In the genomic region with DNA sequence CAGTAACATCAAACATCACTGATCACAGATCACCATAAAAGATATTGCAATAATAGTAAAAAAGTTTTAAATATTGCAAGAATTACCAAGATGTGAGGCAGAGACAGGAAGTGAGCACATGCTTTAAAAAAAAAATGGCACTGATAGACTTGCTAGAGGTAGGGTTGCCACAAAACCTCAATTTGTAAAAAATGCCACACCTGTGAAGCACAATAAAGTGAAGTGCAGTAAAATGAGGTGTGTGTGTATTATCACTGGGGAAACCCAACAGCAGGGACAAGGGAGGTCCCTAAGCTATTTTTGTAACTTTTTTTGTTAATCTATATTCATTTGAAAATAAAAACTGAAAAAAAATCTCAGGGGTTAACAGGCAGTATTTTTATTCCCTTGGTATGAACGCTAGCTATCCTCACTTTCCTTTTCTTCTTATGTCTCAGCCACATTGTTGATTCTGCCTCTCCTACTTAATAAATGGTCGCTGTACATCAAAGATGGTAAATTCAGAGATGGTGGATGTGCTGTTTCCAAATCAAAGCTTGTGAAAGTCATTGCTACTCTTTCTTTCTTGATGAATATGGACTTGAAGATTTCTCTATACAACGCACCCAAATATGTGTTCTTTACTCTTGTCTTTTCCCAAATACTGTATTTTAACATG, we compare ENCODE assay signal across 15 cellular contexts. TPM values are rescaled to one million over a fixed set of nuclear protein-coding genes. Genes with fewer than 3 reads are reported as not detected.
DNase-seq lines count a peak whose midpoint lies in the region; ATAC-seq lines count a peak whose summit lies in the region.
"Had no signal": no experiment of that assay in that cellular context is flagged by ENCODE, and none has a peak within 500 bp of the region (broad histone marks: within the 10 kb centered on the region; RNA-seq: fewer than 3 reads in every experiment).

No MANE protein-coding gene starts in this region.

- H3K9me3 Mint-ChIP-seq in activated naive CD4-positive, alpha-beta T cell treated with anti-CD3 and anti-CD28 coated beads for 36 hours, result no peaks in the 10 kb centered on the region
- H3K9me3 Mint-ChIP-seq in activated naive CD8-positive, alpha-beta T cell treated with anti-CD3 and anti-CD28 coated beads, Interleukin-2, amount 10 ng/mL, durations not matched to agents 7 days and 5 days, result peaks cover 11% of the 10 kb centered on the region
- peaks cover 6 to 10% of the 10 kb centered on the region in 2 donors for H3K9me3 Mint-ChIP-seq in stimulated activated naive CD8-positive, alpha-beta T cell treated with anti-CD3 and anti-CD28 coated beads, Interleukin-15, amount 100 ng/mL, for 72 hours

- CTCF ChIA-PET in activated naive CD4-positive, alpha-beta T cell treated with anti-CD3 and anti-CD28 coated beads for 36 hours (lab: Charles Lee), result interaction anchor here (0.6 to 1.2 kb wide), 3 partner anchors 10 to 25 kb away, joined by 3 to 4 read pairs (median 4); no protein-coding TSS in a partner anchor

- no peak overlapping the region for H3K9ac ChIP-seq in mesendoderm (ENCODE audit: low read length)
- H3K9ac ChIP-seq: parathyroid adenoma had no signal

- no peak overlapping the region for H3K23ac ChIP-seq in mesendoderm (ENCODE audit: low read length)

- H3K4me2 ChIP-seq in mesendoderm (ENCODE audit: low read length), result no peak overlapping the region

- H3K4me3 Mint-ChIP-seq in activated naive CD4-positive, alpha-beta T cell treated with anti-CD3 and anti-CD28 coated beads for 36 hours, result no peak overlapping the region
- H3K4me3 Mint-ChIP-seq in activated naive CD8-positive, alpha-beta T cell treated with anti-CD3 and anti-CD28 coated beads, Interleukin-2, amount 10 ng/mL, durations not matched to agents 7 days and 5 days, result peak overlapping the region; percentile 70
- peak overlapping the region; percentile 49 to 64 for H3K4me3 Mint-ChIP-seq in stimulated activated naive CD8-positive, alpha-beta T cell treated with anti-CD3 and anti-CD28 coated beads, Interleukin-15, amount 100 ng/mL, for 72 hours

- H3K56ac ChIP-seq in mesendoderm (ENCODE audit: low read length), result no peak overlapping the region

- no peak overlapping the region for H4K8ac ChIP-seq in mesendoderm (ENCODE audit: low read depth, low read length)

- no peak overlapping the region for H3K18ac ChIP-seq in mesendoderm (ENCODE audit: low read length)

- H3K79me2 ChIP-seq in mesendoderm (ENCODE audit: control insufficient read depth, insufficient read depth, low read length), result no peaks in the 10 kb centered on the region
- H3K79me2 ChIP-seq: parathyroid adenoma had no signal

- H3K79me1 ChIP-seq in mesendoderm (ENCODE audit: low read length), result no peaks in the 10 kb centered on the region

- peak; percentile 28 for ATAC-seq in HG03442 (IDR thresholded peaks at IDR 0.05; ENCODE audit: unreplicated experiment)
- ATAC-seq in activated naive CD8-positive, alpha-beta T cell treated with anti-CD3 and anti-CD28 coated beads, Interleukin-2, amount 10 ng/mL, durations not matched to agents 7 days and 5 days (ENCODE audit: low read depth), result peak; percentile 81
- peak; percentile 84 for ATAC-seq in stimulated activated naive CD8-positive, alpha-beta T cell treated with anti-CD3 and anti-CD28 coated beads, Interleukin-15, amount 100 ng/mL, for 72 hours

- no peak overlapping the region for H2BK15ac ChIP-seq in mesendoderm (replicated peaks; ENCODE audit: low read depth)

- no peaks in the 10 kb centered on the region for H3K4me1 ChIP-seq in mesendoderm (ENCODE audit: control insufficient read depth, low read depth, low read length)
- H3K4me1 ChIP-seq: parathyroid adenoma had no signal

- POLR2A ChIA-PET in activated naive CD8-positive, alpha-beta T cell treated with anti-CD3 and anti-CD28 coated beads, Interleukin-2, amount 10 ng/mL, durations not matched to agents 7 days and 5 days (lab: Charles Lee), result interaction anchor here (1.0 to 1.2 kb wide), 3 partner anchors 11 to 261 kb away, joined by 3 read pairs; a partner anchor contains a TSS

- intact Hi-C loops in activated naive CD4-positive, alpha-beta T cell treated with anti-CD3 and anti-CD28 coated beads for 36 hours (cut with micrococcal nuclease), result loop anchor here (1.0 to 5.0 kb wide), 6 partner anchors 11 to 552 kb away; a partner anchor contains a TSS

- no peak overlapping the region for H3K4me3 ChIP-seq in mesendoderm (ENCODE audit: low read length)

- H3K27ac Mint-ChIP-seq in activated naive CD4-positive, alpha-beta T cell treated with anti-CD3 and anti-CD28 coated beads for 36 hours, result peak overlapping the region; percentile 7
- peak overlapping the region; percentile 86 for H3K27ac Mint-ChIP-seq in activated naive CD8-positive, alpha-beta T cell treated with anti-CD3 and anti-CD28 coated beads, Interleukin-2, amount 10 ng/mL, durations not matched to agents 7 days and 5 days
- peak overlapping the region; percentile 82 to 93 for H3K27ac Mint-ChIP-seq in stimulated activated naive CD8-positive, alpha-beta T cell treated with anti-CD3 and anti-CD28 coated beads, Interleukin-15, amount 100 ng/mL, for 72 hours

- no peaks in the 10 kb centered on the region for H3K36me3 Mint-ChIP-seq in activated naive CD4-positive, alpha-beta T cell treated with anti-CD3 and anti-CD28 coated beads for 36 hours (ENCODE audit: low read depth)
- peaks cover 15% of the 10 kb centered on the region for H3K36me3 Mint-ChIP-seq in activated naive CD8-positive, alpha-beta T cell treated with anti-CD3 and anti-CD28 coated beads, Interleukin-2, amount 10 ng/mL, durations not matched to agents 7 days and 5 days

- H3K27me3 Mint-ChIP-seq in activated naive CD4-positive, alpha-beta T cell treated with anti-CD3 and anti-CD28 coated beads for 36 hours (ENCODE audit: low read depth), result peaks cover 5% of the 10 kb centered on the region
- no peaks in the 10 kb centered on the region for H3K27me3 Mint-ChIP-seq in activated naive CD8-positive, alpha-beta T cell treated with anti-CD3 and anti-CD28 coated beads, Interleukin-2, amount 10 ng/mL, durations not matched to agents 7 days and 5 days
- H3K27me3 Mint-ChIP-seq in stimulated activated naive CD8-positive, alpha-beta T cell treated with anti-CD3 and anti-CD28 coated beads, Interleukin-15, amount 100 ng/mL, for 72 hours, result no peaks in the 10 kb centered on the region

- peaks cover 16% of the 10 kb centered on the region for H3K4me1 Mint-ChIP-seq in activated naive CD4-positive, alpha-beta T cell treated with anti-CD3 and anti-CD28 coated beads for 36 hours (ENCODE audit: low read depth)
- H3K4me1 Mint-ChIP-seq in activated naive CD8-positive, alpha-beta T cell treated with anti-CD3 and anti-CD28 coated beads, Interleukin-2, amount 10 ng/mL, durations not matched to agents 7 days and 5 days, result peaks cover 36% of the 10 kb centered on the region
- peaks cover 71% of the 10 kb centered on the region for H3K4me1 Mint-ChIP-seq in stimulated activated naive CD8-positive, alpha-beta T cell treated with anti-CD3 and anti-CD28 coated beads, Interleukin-15, amount 100 ng/mL, for 72 hours

- no peak overlapping the region for H3K4ac ChIP-seq in mesendoderm (ENCODE audit: low read depth, low read length)

- no peak overlapping the region for H4K5ac ChIP-seq in mesendoderm (ENCODE audit: low read length)

- no peak overlapping the region for H2BK120ac ChIP-seq in mesendoderm (ENCODE audit: low read depth, low read length)

- WGBS in mesendoderm (ENCODE audit: extremely low coverage, insufficient coverage, low lambda C conversion rate), result no CpG with 5 or more reads among the region's 3 CpGs

- no peak for DNase-seq in activated naive CD4-positive, alpha-beta T cell treated with anti-CD3 and anti-CD28 coated beads for 36 hours
- DNase-seq in activated naive CD4-positive, alpha-beta T cell treated with Interleukin-2 at 50 U/mL for 16 hours, result no peak
- DNase-seq in activated naive CD8-positive, alpha-beta T cell treated with anti-CD3 and anti-CD28 coated beads, Interleukin-2, amount 10 ng/mL, durations not matched to agents 7 days and 5 days, result no peak
- DNase-seq in stimulated activated naive CD8-positive, alpha-beta T cell treated with anti-CD3 and anti-CD28 coated beads, Interleukin-15, amount 100 ng/mL, for 72 hours, result peak in 1 of 2 donors; percentile 28
- no peak for DNase-seq in NCI-H774 (lab: John Stamatoyannopoulos, UW)
- DNase-seq in mesendoderm, result no peak
- no peak for DNase-seq in iPS-NIHi7 (ENCODE audit: extremely low spot score)
- DNase-seq: activated CD8-positive, alpha-beta memory T cell treated with anti-CD3 and anti-CD28 coated beads for 24 hours; EL; KG1; NCI-H1092; NCI-H82 had no signal

- H3K27me3 ChIP-seq in mesendoderm (ENCODE audit: insufficient read depth, low read length, poor library complexity), result no peaks in the 10 kb centered on the region

- no peak overlapping the region for H3K27ac ChIP-seq in mesendoderm (ENCODE audit: low read depth, low read length)
- H3K27ac ChIP-seq: parathyroid adenoma had no signal

- no peaks in the 10 kb centered on the region for H3K36me3 ChIP-seq in mesendoderm (ENCODE audit: control insufficient read depth, insufficient read depth, low read length)

- H2BK5ac ChIP-seq in mesendoderm (ENCODE audit: low read length), result no peak overlapping the region

- H2AK5ac ChIP-seq in mesendoderm (ENCODE audit: low read length), result no peak overlapping the region

RNA-seq across cellular contexts. Expression of a gene that starts 14.0 kb away (rescaled TPM):
- under 1 TPM in 1 of 2 experiments, not detected in 1; 0.81 TPM for total RNA-seq in activated naive CD4-positive, alpha-beta T cell treated with anti-CD3 and anti-CD28 coated beads for 36 hours
- total RNA-seq in activated naive CD8-positive, alpha-beta T cell treated with anti-CD3 and anti-CD28 coated beads, Interleukin-2, amount 10 ng/mL, durations not matched to agents 7 days and 5 days, result 10 to 100 TPM; 19.8 to 30.6 TPM
- under 0.01 TPM for polyA plus RNA-seq in mesendoderm (2013, experiment 1 of 2)
- not detected for polyA plus RNA-seq in mesendoderm (2013, experiment 2 of 2)
- total RNA-seq: RPMI7951 had no signal

Comparison
In these comparisons a context has a peak if more than half of its experiments do, and no peak if none do; other contexts are left out.
1. H3K27ac Mint-ChIP-seq: peak in every context shown above with its lines; median percentile 88 in stimulated activated naive CD8-positive, alpha-beta T cell treated with anti-CD3 and anti-CD28 coated beads, Interleukin-15, amount 100 ng/mL, for 72 hours; 86 in activated naive CD8-positive, alpha-beta T cell treated with anti-CD3 and anti-CD28 coated beads, Interleukin-2, amount 10 ng/mL, durations not matched to agents 7 days and 5 days; 7 in activated naive CD4-positive, alpha-beta T cell treated with anti-CD3 and anti-CD28 coated beads for 36 hours.
2. ATAC-seq: peak in every context shown above with its lines; median percentile 84 in stimulated activated naive CD8-positive, alpha-beta T cell treated with anti-CD3 and anti-CD28 coated beads, Interleukin-15, amount 100 ng/mL, for 72 hours; 81 in activated naive CD8-positive, alpha-beta T cell treated with anti-CD3 and anti-CD28 coated beads, Interleukin-2, amount 10 ng/mL, durations not matched to agents 7 days and 5 days; 28 in HG03442.
3. RNA of a gene that starts 14.0 kb away (total RNA-seq): 19.8 to 30.6 TPM in activated naive CD8-positive, alpha-beta T cell treated with anti-CD3 and anti-CD28 coated beads, Interleukin-2, amount 10 ng/mL, durations not matched to agents 7 days and 5 days; 0.81 TPM in activated naive CD4-positive, alpha-beta T cell treated with anti-CD3 and anti-CD28 coated beads for 36 hours; every median in the first group is over 10 times any median in the second.